ENCODE assay signal across 2 cellular contexts in the genomic region with DNA sequence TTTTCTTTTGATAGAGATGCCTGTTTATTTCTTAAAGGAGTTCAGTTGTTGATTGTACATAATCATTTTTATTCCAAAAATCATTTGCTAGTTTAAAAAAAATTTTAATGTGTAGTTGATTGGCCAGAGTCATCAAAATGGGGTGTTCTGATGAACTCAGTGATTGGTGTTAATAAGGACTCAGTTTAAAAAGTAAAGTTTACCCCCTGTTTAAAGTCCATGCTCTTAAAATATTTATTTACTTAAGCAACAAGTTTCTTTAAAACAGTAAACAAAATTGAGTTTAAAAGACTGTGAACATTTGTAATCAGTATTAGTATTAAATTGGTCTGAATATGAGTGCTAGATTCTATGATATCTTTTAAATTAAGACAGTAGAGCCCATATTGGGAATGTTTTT.
A peak's percentile ranks its signal among the peaks of the same experiment; 100 is the strongest.
TF ChIP-seq lines count a peak whose summit lies in the region.

No MANE protein-coding gene starts in this region.

TF ChIP-seq in liver, 16 proteins besides CTCF, POLR2A, EP300 and RAD21:
- TF ChIP-seq, protein P1, sequence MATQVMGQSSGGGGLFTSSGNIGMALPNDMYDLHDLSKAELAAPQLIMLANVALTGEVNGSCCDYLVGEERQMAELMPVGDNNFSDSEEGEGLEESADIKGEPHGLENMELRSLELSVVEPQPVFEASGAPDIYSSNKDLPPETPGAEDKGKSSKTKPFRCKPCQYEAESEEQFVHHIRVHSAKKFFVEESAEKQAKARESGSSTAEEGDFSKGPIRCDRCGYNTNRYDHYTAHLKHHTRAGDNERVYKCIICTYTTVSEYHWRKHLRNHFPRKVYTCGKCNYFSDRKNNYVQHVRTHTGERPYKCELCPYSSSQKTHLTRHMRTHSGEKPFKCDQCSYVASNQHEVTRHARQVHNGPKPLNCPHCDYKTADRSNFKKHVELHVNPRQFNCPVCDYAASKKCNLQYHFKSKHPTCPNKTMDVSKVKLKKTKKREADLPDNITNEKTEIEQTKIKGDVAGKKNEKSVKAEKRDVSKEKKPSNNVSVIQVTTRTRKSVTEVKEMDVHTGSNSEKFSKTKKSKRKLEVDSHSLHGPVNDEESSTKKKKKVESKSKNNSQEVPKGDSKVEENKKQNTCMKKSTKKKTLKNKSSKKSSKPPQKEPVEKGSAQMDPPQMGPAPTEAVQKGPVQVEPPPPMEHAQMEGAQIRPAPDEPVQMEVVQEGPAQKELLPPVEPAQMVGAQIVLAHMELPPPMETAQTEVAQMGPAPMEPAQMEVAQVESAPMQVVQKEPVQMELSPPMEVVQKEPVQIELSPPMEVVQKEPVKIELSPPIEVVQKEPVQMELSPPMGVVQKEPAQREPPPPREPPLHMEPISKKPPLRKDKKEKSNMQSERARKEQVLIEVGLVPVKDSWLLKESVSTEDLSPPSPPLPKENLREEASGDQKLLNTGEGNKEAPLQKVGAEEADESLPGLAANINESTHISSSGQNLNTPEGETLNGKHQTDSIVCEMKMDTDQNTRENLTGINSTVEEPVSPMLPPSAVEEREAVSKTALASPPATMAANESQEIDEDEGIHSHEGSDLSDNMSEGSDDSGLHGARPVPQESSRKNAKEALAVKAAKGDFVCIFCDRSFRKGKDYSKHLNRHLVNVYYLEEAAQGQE (IDR thresholded peaks at IDR 0.05) = no peak
- TF ChIP-seq, protein P2, sequence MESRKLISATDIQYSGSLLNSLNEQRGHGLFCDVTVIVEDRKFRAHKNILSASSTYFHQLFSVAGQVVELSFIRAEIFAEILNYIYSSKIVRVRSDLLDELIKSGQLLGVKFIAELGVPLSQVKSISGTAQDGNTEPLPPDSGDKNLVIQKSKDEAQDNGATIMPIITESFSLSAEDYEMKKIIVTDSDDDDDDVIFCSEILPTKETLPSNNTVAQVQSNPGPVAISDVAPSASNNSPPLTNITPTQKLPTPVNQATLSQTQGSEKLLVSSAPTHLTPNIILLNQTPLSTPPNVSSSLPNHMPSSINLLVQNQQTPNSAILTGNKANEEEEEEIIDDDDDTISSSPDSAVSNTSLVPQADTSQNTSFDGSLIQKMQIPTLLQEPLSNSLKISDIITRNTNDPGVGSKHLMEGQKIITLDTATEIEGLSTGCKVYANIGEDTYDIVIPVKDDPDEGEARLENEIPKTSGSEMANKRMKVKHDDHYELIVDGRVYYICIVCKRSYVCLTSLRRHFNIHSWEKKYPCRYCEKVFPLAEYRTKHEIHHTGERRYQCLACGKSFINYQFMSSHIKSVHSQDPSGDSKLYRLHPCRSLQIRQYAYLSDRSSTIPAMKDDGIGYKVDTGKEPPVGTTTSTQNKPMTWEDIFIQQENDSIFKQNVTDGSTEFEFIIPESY (IDR thresholded peaks at IDR 0.05) = peak; percentile 15
- TF ChIP-seq JUND (IDR thresholded peaks at IDR 0.05) (peak in 1 of 2 donors; percentile 18), HNF4A (conservative IDR thresholded peaks at IDR 0.05) (peak; percentile 92 to 94), SP1 (IDR thresholded peaks at IDR 0.05) (peak; percentile 63), HNF4G (IDR thresholded peaks at IDR 0.05) (peak; percentile 51), YY1 (IDR thresholded peaks at IDR 0.05) (peak; percentile 55), RXRA (IDR thresholded peaks at IDR 0.05) (peak; percentile 35 to 36), GABPA (IDR thresholded peaks at IDR 0.05 in 1 of 2, conservative IDR thresholded peaks at IDR 0.05 in 1 of 2) (no peak)
TF ChIP-seq in liver: peak in this region for 7.

TF ChIP-seq in HepG2, 621 proteins besides CTCF, POLR2A, EP300 and RAD21 (continued from another document):
- no peak for TF ChIP-seq DNMT3B (CRISPR knock-in tag; conservative IDR thresholded peaks at IDR 0.05)
- TF ChIP-seq ZFX (CRISPR knock-in tag; IDR thresholded peaks at IDR 0.05; ENCODE audit: low read depth) = no peak
- no peak for TF ChIP-seq TAF1 (CRISPR knock-in tag; IDR thresholded peaks at IDR 0.05)
- TF ChIP-seq MTA1 (CRISPR knock-in tag; IDR thresholded peaks at IDR 0.05; ENCODE audit: borderline replicate concordance) = no peak
- TF ChIP-seq, protein P3, sequence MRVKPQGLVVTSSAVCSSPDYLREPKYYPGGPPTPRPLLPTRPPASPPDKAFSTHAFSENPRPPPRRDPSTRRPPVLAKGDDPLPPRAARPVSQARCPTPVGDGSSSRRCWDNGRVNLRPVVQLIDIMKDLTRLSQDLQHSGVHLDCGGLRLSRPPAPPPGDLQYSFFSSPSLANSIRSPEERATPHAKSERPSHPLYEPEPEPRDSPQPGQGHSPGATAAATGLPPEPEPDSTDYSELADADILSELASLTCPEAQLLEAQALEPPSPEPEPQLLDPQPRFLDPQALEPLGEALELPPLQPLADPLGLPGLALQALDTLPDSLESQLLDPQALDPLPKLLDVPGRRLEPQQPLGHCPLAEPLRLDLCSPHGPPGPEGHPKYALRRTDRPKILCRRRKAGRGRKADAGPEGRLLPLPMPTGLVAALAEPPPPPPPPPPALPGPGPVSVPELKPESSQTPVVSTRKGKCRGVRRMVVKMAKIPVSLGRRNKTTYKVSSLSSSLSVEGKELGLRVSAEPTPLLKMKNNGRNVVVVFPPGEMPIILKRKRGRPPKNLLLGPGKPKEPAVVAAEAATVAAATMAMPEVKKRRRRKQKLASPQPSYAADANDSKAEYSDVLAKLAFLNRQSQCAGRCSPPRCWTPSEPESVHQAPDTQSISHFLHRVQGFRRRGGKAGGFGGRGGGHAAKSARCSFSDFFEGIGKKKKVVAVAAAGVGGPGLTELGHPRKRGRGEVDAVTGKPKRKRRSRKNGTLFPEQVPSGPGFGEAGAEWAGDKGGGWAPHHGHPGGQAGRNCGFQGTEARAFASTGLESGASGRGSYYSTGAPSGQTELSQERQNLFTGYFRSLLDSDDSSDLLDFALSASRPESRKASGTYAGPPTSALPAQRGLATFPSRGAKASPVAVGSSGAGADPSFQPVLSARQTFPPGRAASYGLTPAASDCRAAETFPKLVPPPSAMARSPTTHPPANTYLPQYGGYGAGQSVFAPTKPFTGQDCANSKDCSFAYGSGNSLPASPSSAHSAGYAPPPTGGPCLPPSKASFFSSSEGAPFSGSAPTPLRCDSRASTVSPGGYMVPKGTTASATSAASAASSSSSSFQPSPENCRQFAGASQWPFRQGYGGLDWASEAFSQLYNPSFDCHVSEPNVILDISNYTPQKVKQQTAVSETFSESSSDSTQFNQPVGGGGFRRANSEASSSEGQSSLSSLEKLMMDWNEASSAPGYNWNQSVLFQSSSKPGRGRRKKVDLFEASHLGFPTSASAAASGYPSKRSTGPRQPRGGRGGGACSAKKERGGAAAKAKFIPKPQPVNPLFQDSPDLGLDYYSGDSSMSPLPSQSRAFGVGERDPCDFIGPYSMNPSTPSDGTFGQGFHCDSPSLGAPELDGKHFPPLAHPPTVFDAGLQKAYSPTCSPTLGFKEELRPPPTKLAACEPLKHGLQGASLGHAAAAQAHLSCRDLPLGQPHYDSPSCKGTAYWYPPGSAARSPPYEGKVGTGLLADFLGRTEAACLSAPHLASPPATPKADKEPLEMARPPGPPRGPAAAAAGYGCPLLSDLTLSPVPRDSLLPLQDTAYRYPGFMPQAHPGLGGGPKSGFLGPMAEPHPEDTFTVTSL (CRISPR knock-in tag; IDR thresholded peaks at IDR 0.05; ENCODE audit: borderline replicate concordance) = no peak
- TF ChIP-seq ARHGAP35 (CRISPR knock-in tag; IDR thresholded peaks at IDR 0.05; ENCODE audit: borderline replicate concordance) = no peak
- no peak for TF ChIP-seq ZSCAN9 (CRISPR knock-in tag; IDR thresholded peaks at IDR 0.05; ENCODE audit: borderline replicate concordance)
- TF ChIP-seq, protein P4, sequence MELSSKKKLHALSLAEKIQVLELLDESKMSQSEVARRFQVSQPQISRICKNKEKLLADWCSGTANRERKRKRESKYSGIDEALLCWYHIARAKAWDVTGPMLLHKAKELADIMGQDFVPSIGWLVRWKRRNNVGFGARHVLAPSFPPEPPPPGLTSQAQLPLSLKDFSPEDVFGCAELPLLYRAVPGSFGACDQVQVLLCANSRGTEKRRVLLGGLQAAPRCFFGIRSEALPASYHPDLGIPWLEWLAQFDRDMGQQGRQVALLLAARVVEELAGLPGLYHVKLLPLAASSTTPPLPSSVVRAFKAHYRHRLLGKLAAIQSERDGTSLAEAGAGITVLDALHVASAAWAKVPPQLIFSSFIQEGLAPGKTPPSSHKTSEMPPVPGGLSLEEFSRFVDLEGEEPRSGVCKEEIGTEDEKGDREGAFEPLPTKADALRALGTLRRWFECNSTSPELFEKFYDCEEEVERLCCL (CRISPR knock-in tag; IDR thresholded peaks at IDR 0.05; ENCODE audit: borderline replicate concordance) = no peak
- TF ChIP-seq BRCA1 (CRISPR knock-in tag; IDR thresholded peaks at IDR 0.05) = no peak
- no peak for TF ChIP-seq HOXD1 (CRISPR knock-in tag; IDR thresholded peaks at IDR 0.05)
- TF ChIP-seq, protein P5, sequence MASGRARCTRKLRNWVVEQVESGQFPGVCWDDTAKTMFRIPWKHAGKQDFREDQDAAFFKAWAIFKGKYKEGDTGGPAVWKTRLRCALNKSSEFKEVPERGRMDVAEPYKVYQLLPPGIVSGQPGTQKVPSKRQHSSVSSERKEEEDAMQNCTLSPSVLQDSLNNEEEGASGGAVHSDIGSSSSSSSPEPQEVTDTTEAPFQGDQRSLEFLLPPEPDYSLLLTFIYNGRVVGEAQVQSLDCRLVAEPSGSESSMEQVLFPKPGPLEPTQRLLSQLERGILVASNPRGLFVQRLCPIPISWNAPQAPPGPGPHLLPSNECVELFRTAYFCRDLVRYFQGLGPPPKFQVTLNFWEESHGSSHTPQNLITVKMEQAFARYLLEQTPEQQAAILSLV (CRISPR knock-in tag; IDR thresholded peaks at IDR 0.05; ENCODE audit: borderline replicate concordance) = no peak
- no peak for TF ChIP-seq SOX5 (CRISPR knock-in tag; IDR thresholded peaks at IDR 0.05; ENCODE audit: borderline replicate concordance)
- TF ChIP-seq GABPA (IDR thresholded peaks at IDR 0.05; ENCODE audit: low read depth, low read length) = no peak
- no peak for TF ChIP-seq GABPA (CRISPR knock-in tag; IDR thresholded peaks at IDR 0.05; ENCODE audit: low read depth)
- TF ChIP-seq, protein P6, sequence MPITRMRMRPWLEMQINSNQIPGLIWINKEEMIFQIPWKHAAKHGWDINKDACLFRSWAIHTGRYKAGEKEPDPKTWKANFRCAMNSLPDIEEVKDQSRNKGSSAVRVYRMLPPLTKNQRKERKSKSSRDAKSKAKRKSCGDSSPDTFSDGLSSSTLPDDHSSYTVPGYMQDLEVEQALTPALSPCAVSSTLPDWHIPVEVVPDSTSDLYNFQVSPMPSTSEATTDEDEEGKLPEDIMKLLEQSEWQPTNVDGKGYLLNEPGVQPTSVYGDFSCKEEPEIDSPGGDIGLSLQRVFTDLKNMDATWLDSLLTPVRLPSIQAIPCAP (CRISPR knock-in tag; IDR thresholded peaks at IDR 0.05; ENCODE audit: low read depth) = no peak
- TF ChIP-seq SKI (IDR thresholded peaks at IDR 0.05; ENCODE audit: partially characterized antibody) = no peak
- no peak for TF ChIP-seq ZNF569 (CRISPR knock-in tag; IDR thresholded peaks at IDR 0.05; ENCODE audit: borderline replicate concordance)
TF ChIP-seq in HepG2: peak in this region for 0.
